2 cellular contexts compared by ENCODE assay signal in genomic region chr2:240293126-240293864, GRCh38.
TF ChIP-seq lines count a peak whose summit lies in the region.

No MANE protein-coding gene starts in this region.

TF ChIP-seq in SK-N-SH, 30 proteins besides CTCF, POLR2A, EP300 and RAD21 (continued from another document):
- TF ChIP-seq REST (IDR thresholded peaks at IDR 0.05; ENCODE audit: low read depth, low read length): no peak
- no peak for TF ChIP-seq SMC3 (IDR thresholded peaks at IDR 0.05; ENCODE audit: low read depth, low read length)

TF ChIP-seq in SK-N-SH treated with all-trans-retinoic acid at 6 μM for 48 hours, 23 proteins besides CTCF, POLR2A, EP300 and RAD21 (continued from another document):
- TF ChIP-seq TSHZ2 (CRISPR knock-in tag; IDR thresholded peaks at IDR 0.05): no peak
- TF ChIP-seq ESRRG (CRISPR knock-in tag; IDR thresholded peaks at IDR 0.05): no peak
